In the genomic region with DNA sequence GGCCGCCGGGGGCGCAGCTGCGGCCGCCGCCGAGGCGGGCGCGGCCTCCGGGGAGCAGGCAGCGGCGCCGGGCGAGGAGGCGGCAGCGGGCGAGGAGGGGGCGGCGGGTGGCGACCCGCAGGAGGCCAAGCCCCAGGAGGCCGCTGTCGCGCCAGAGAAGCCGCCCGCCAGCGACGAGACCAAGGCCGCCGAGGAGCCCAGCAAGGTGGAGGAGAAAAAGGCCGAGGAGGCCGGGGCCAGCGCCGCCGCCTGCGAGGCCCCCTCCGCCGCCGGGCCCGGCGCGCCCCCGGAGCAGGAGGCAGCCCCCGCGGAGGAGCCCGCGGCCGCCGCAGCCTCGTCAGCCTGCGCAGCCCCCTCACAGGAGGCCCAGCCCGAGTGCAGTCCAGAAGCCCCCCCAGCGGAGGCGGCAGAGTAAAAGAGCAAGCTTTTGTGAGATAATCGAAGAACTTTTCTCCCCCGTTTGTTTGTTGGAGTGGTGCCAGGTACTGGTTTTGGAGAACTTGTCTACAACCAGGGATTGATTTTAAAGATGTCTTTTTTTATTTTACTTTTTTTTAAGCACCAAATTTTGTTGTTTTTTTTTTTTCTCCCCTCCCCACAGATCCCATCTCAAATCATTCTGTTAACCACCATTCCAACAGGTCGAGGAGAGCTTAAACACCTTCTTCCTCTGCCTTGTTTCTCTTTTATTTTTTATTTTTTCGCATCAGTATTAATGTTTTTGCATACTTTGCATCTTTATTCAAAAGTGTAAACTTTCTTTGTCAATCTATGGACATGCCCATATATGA, we compare ENCODE assay signal across 8 cellular contexts. TPM values are rescaled to one million over a fixed set of nuclear protein-coding genes. Genes with fewer than 3 reads are reported as not detected.
DNase-seq lines count a peak whose midpoint lies in the region; ATAC-seq and TF ChIP-seq lines count a peak whose summit lies in the region.

No MANE protein-coding gene starts in this region.

- H3K4me3 ChIP-seq in brain microvascular endothelial cell (ENCODE audit: low read depth, low read length): peak overlapping the region; percentile 100

- H3K27me3 ChIP-seq in brain microvascular endothelial cell (replicated peaks): no peaks in the 10 kb centered on the region

- ATAC-seq in stimulated activated naive CD8-positive, alpha-beta T cell treated with anti-CD3 and anti-CD28 coated beads, Interleukin-15, Interleukin-2, amounts not matched to agents 100 U/mL and 50 U/mL, for 24 hours: no peak
- ATAC-seq in left colon (no peak), HG02970 (IDR thresholded peaks at IDR 0.05; ENCODE audit: low FRiP score, unreplicated experiment) (no peak)

- no peak for TF ChIP-seq CTCF in brain microvascular endothelial cell (IDR thresholded peaks at IDR 0.05; ENCODE audit: low read depth, low read length, missing control alignments)

- peak overlapping the region; percentile 99 for H3K27ac ChIP-seq in brain microvascular endothelial cell
- peak overlapping the region; percentile 89 for H3K27ac ChIP-seq in substantia nigra (ENCODE audit: low read depth, low read length, poor library complexity, severe bottlenecking)

- peaks cover 6% of the 10 kb centered on the region for H3K36me3 Mint-ChIP-seq in stimulated activated naive CD8-positive, alpha-beta T cell treated with anti-CD3 and anti-CD28 coated beads, Interleukin-15, Interleukin-2, amounts not matched to agents 100 ng/mL and 50 ng/mL, for 24 hours (ENCODE audit: low read depth)

- peaks cover 38% of the 10 kb centered on the region for H3K27me3 Mint-ChIP-seq in stimulated activated naive CD8-positive, alpha-beta T cell treated with anti-CD3 and anti-CD28 coated beads, Interleukin-15, Interleukin-2, amounts not matched to agents 100 ng/mL and 50 ng/mL, for 24 hours

- in situ Hi-C loops in brain microvascular endothelial cell (cut with HindIII; ENCODE audit: low pct_ligation_motif_present, low sequenced_read_pairs): no loop called here

- DNase-seq in stimulated activated naive CD8-positive, alpha-beta T cell treated with anti-CD3 and anti-CD28 coated beads, Interleukin-15, Interleukin-2, amounts not matched to agents 100 U/mL and 50 U/mL, for 24 hours: no peak
- no peak for DNase-seq in brain microvascular endothelial cell
- DNase-seq in left colon: peak; percentile 35 to 37
- peak in 27 of 49 donors; percentile 5 to 81 (median 27) for DNase-seq in substantia nigra (lab: John Stamatoyannopoulos, UW)
- DNase-seq in HPDE6-E6E7 (ENCODE audit: extremely low spot score): no peak
- DNase-seq in central memory CD4-positive, alpha-beta T cell: no peak

- H3K27ac Mint-ChIP-seq in stimulated activated naive CD8-positive, alpha-beta T cell treated with anti-CD3 and anti-CD28 coated beads, Interleukin-15, Interleukin-2, amounts not matched to agents 100 ng/mL and 50 ng/mL, for 24 hours: no peak overlapping the region

- H3K9me3 Mint-ChIP-seq in stimulated activated naive CD8-positive, alpha-beta T cell treated with anti-CD3 and anti-CD28 coated beads, Interleukin-15, Interleukin-2, amounts not matched to agents 100 ng/mL and 50 ng/mL, for 24 hours: no peaks in the 10 kb centered on the region

- peaks cover 26% of the 10 kb centered on the region for H3K36me3 ChIP-seq in brain microvascular endothelial cell (replicated peaks)

- peak overlapping the region; percentile 36 for H3K4me3 Mint-ChIP-seq in stimulated activated naive CD8-positive, alpha-beta T cell treated with anti-CD3 and anti-CD28 coated beads, Interleukin-15, Interleukin-2, amounts not matched to agents 100 ng/mL and 50 ng/mL, for 24 hours

- intact Hi-C loops in left colon (cut with DNase I, micrococcal nuclease): no loop called here

- H3K4me1 Mint-ChIP-seq in stimulated activated naive CD8-positive, alpha-beta T cell treated with anti-CD3 and anti-CD28 coated beads, Interleukin-15, Interleukin-2, amounts not matched to agents 100 ng/mL and 50 ng/mL, for 24 hours (ENCODE audit: low read depth): peaks cover 17% of the 10 kb centered on the region

RNA-seq across cellular contexts. Expression of gene MARCKS, which starts 3.2 kb away (rescaled TPM):
- total RNA-seq in left colon: 100 to 1,000 TPM; 142 to 223 TPM

Comparison
In these comparisons a context has a peak if more than half of its experiments do, and no peak if none do; other contexts are left out.
1. DNase-seq: peak in left colon (2 of 2) and substantia nigra (27 of 49); none in stimulated activated naive CD8-positive, alpha-beta T cell treated with anti-CD3 and anti-CD28 coated beads, Interleukin-15, Interleukin-2, amounts not matched to agents 100 U/mL and 50 U/mL, for 24 hours (single experiment), brain microvascular endothelial cell (single experiment), HPDE6-E6E7 (single experiment) and central memory CD4-positive, alpha-beta T cell (single experiment).